8 cellular contexts compared by ENCODE assay signal in genomic region chr9:130461218-130461630, GRCh38. TPM values are rescaled to one million over a fixed set of nuclear protein-coding genes. Genes with fewer than 3 reads are reported as not detected.
A peak's percentile ranks its signal among the peaks of the same experiment; 100 is the strongest.
DNase-seq lines count a peak whose midpoint lies in the region; ATAC-seq and TF ChIP-seq lines count a peak whose summit lies in the region.

No MANE protein-coding gene starts in this region.

- H3K4me2 ChIP-seq in BLaER1, result 0 out of 2 replicates have a peak overlapping the region, but pooled peaks have one; percentile 39

- ATAC-seq in Right ventricle myocardium superior (ENCODE audit: poor library complexity) (peak; percentile 70), GM19324 (IDR thresholded peaks at IDR 0.05; ENCODE audit: low FRiP score, unreplicated experiment) (no peak), HG02763 (IDR thresholded peaks at IDR 0.05; ENCODE audit: unreplicated experiment) (no peak)

- no peak overlapping the region for H3K4me3 ChIP-seq in BLaER1
- H3K4me3 ChIP-seq in SJCRH30, result peak overlapping the region; percentile 31
- H3K4me3 ChIP-seq in sigmoid colon, result no peak overlapping the region

- H4K20me1 ChIP-seq in BLaER1, result peaks cover 65% of the 10 kb centered on the region; the same call in 1 of the 2 replicates

- no peaks in the 10 kb centered on the region for H3K27me3 ChIP-seq in BLaER1
- no peaks in the 10 kb centered on the region for H3K27me3 ChIP-seq in SJCRH30
- peaks cover 0 to 3% (median 0%) of the 10 kb centered on the region in 3 donors for H3K27me3 ChIP-seq in sigmoid colon

- TF ChIP-seq EP300 in sigmoid colon (IDR thresholded peaks at IDR 0.05), result no peak

- intact Hi-C loops in Right ventricle myocardium superior (cut with DNase I), result loop anchor here (1.0 kb wide), 1 partner anchor 222 kb away; no protein-coding TSS in a partner anchor
- intact Hi-C loops in sigmoid colon (cut with DNase I), result loop anchor here (1.0 kb wide), 1 partner anchor 221 kb away; no protein-coding TSS in a partner anchor

- H3K36me3 ChIP-seq in BLaER1 (peaks cover 29% of the 10 kb centered on the region; the same call in 1 of the 2 replicates), SJCRH30 (no peaks in the 10 kb centered on the region), sigmoid colon (peaks cover 0 to 26% (median 3%) of the 10 kb centered on the region in 4 donors)

- TF ChIP-seq CTCF in sigmoid colon (IDR thresholded peaks at IDR 0.05), result peak; percentile 81 to 93 (median 90)

- no peaks in the 10 kb centered on the region for H3K4me1 ChIP-seq in BLaER1
- peaks cover 39% of the 10 kb centered on the region for H3K4me1 ChIP-seq in SJCRH30
- H3K4me1 ChIP-seq in sigmoid colon, result peaks cover 0 to 8% (median 6%) of the 10 kb centered on the region in 4 donors

- H3K27ac ChIP-seq in BLaER1, result no peak overlapping the region
- H3K27ac ChIP-seq in SJCRH30, result peak overlapping the region; percentile 62
- H3K27ac ChIP-seq in sigmoid colon, result no peak overlapping the region

- H3K9me3 ChIP-seq in BLaER1, result no peaks in the 10 kb centered on the region
- H3K9me3 ChIP-seq in SJCRH30 (replicated peaks), result no peaks in the 10 kb centered on the region
- no peaks in the 10 kb centered on the region for H3K9me3 ChIP-seq in sigmoid colon

- DNase-seq in HEK293T (ENCODE audit: extremely low spot score), result peak; percentile 76
- DNase-seq in SJCRH30, result peak; percentile 88 to 93
- peak; percentile 54 for DNase-seq in activated gamma-delta T cell treated with anti-CD3 and anti-CD28 coated beads, Interleukin-2, amount 50 U/mL, for 16 hours (ENCODE audit: low read depth)
- DNase-seq in Right ventricle myocardium superior, result peak; percentile 71
- DNase-seq in sigmoid colon, result peak; percentile 75

- no peak for TF ChIP-seq POLR2A in sigmoid colon (IDR thresholded peaks at IDR 0.05)

- POLR2A ChIA-PET in HEK293T (lab: Yijun Ruan, JAX), result interaction anchor here (0.7 to 1.4 kb wide), 3 partner anchors 13 to 232 kb away, joined by 3 to 5 read pairs (median 4); partner anchors contain the start of gene EXOSC2

- 18 to 22% methylated on average over 22 of the region's 22 CpGs for WGBS in sigmoid colon, 2 donors

- CTCF ChIA-PET in HEK293T (lab: Yijun Ruan, JAX), result interaction anchor here (0.7 to 1.2 kb wide), 4 partner anchors 71 to 245 kb away, joined by 3 to 15 read pairs (median 4); no protein-coding TSS in a partner anchor

- H3K9ac ChIP-seq in BLaER1, result no peak overlapping the region

TF ChIP-seq in HEK293T, 16 proteins besides CTCF, POLR2A, EP300 and RAD21:
- TF ChIP-seq HDGF (IDR thresholded peaks at IDR 0.05; ENCODE audit: borderline replicate concordance) (no peak), ZNF384 (IDR thresholded peaks at IDR 0.05) (no peak), SP1 (IDR thresholded peaks at IDR 0.05) (no peak), NFRKB (IDR thresholded peaks at IDR 0.05) (no peak), FOXM1 (IDR thresholded peaks at IDR 0.05; ENCODE audit: borderline replicate concordance) (peak; percentile 24; the same call in 1 of the 2 replicates)

RNA-seq across cellular contexts. Expression of gene ASS1, which starts 16.5 kb away (rescaled TPM):
- 1,949 and 1,974 TPM in 2 replicates for total RNA-seq in SJCRH30 (2014; rRNA removed; shearing (Covaris generic))
- total RNA-seq in Right ventricle myocardium superior (74.4 TPM), sigmoid colon (10 to 100 TPM; 65.8 to 84.2 (median 76.5) TPM)
- polyA plus RNA-seq in sigmoid colon, result 1,000 to 10,000 TPM in 1 of 3 donors, 100 to 1,000 TPM in 2; 369 to 1,420 (median 483) TPM

Comparison
In these comparisons a context has a peak if more than half of its experiments do, and no peak if none do; other contexts are left out.
1. RNA of gene ASS1, which starts 16.5 kb away (total RNA-seq): 1,949 to 1,974 TPM in SJCRH30; 65.8 to 84.2 TPM in sigmoid colon and 74.4 TPM in Right ventricle myocardium superior (single experiment); every median in the first group is over 10 times any median in the second.
2. Peak in every context shown above with its lines, with median percentiles within 50 percentile points of each other: DNase-seq.